10 cellular contexts compared by ENCODE assay signal in genomic region chr6:63504777-63505384, GRCh38.
DNase-seq lines count a peak whose midpoint lies in the region; ATAC-seq lines count a peak whose summit lies in the region.
"Had no signal": no experiment of that assay in that cellular context is flagged by ENCODE, and none has a peak within 500 bp of the region (broad histone marks: within the 10 kb centered on the region; RNA-seq: fewer than 3 reads in every experiment).

No MANE protein-coding gene starts in this region.

- peaks cover 0 to 4% (median 2%) of the 10 kb centered on the region in 5 donors for H3K27me3 Mint-ChIP-seq in naive thymus-derived CD8-positive, alpha-beta T cell

- DNase-seq in Caki2 (ENCODE audit: low read depth), result peak; percentile 84
- no peak for DNase-seq in SW 1271 (lab: John Stamatoyannopoulos, UW)
- no peak for DNase-seq in foreskin melanocyte
- no peak for DNase-seq in naive thymus-derived CD8-positive, alpha-beta T cell
- DNase-seq in stimulated activated CD4-positive, alpha-beta T cell treated with anti-CD3 and anti-CD28 coated beads, Interleukin-15, amount 100 ng/mL, for 24 hours, result no peak
- DNase-seq: activated naive CD8-positive, alpha-beta T cell treated with anti-CD3 and anti-CD28 coated beads, Interleukin-2, amount 10 ng/mL, durations not matched to agents 7 days and 5 days; NCI-H187 treated with DMSO at 0.1 percent for 48 hours had no signal

- H3K4me3 Mint-ChIP-seq in naive thymus-derived CD8-positive, alpha-beta T cell, result no peak overlapping the region
- H3K4me3 Mint-ChIP-seq: activated naive CD8-positive, alpha-beta T cell treated with anti-CD3 and anti-CD28 coated beads, Interleukin-2, amount 10 ng/mL, durations not matched to agents 7 days and 5 days had no signal

- no peaks in the 10 kb centered on the region for H3K9me3 Mint-ChIP-seq in naive thymus-derived CD8-positive, alpha-beta T cell
- H3K9me3 Mint-ChIP-seq: activated naive CD8-positive, alpha-beta T cell treated with anti-CD3 and anti-CD28 coated beads, Interleukin-2, amount 10 ng/mL, durations not matched to agents 7 days and 5 days had no signal

- in situ Hi-C loops in Caki2 (cut with HindIII; ENCODE audit: low pct_unique_long_range_greater_than_20kb, low sequenced_read_pairs), result no loop called here

- no peaks in the 10 kb centered on the region for H3K4me1 Mint-ChIP-seq in naive thymus-derived CD8-positive, alpha-beta T cell

- H3K36me3 Mint-ChIP-seq in naive thymus-derived CD8-positive, alpha-beta T cell, result no peaks in the 10 kb centered on the region
- H3K36me3 Mint-ChIP-seq: activated naive CD8-positive, alpha-beta T cell treated with anti-CD3 and anti-CD28 coated beads, Interleukin-2, amount 10 ng/mL, durations not matched to agents 7 days and 5 days had no signal

- no peak overlapping the region for H3K27ac Mint-ChIP-seq in naive thymus-derived CD8-positive, alpha-beta T cell
- H3K27ac Mint-ChIP-seq: activated naive CD8-positive, alpha-beta T cell treated with anti-CD3 and anti-CD28 coated beads, Interleukin-2, amount 10 ng/mL, durations not matched to agents 7 days and 5 days had no signal

- POLR2A ChIA-PET in naive thymus-derived CD8-positive, alpha-beta T cell (lab: Charles Lee), result no interaction called here

- ATAC-seq in GM19035 (IDR thresholded peaks at IDR 0.05; ENCODE audit: unreplicated experiment) (peak; percentile 99), HG02678 (IDR thresholded peaks at IDR 0.05; ENCODE audit: unreplicated experiment) (peak; percentile 97), HG03571 (IDR thresholded peaks at IDR 0.05; ENCODE audit: unreplicated experiment) (peak; percentile 99)
- ATAC-seq in naive thymus-derived CD8-positive, alpha-beta T cell, result no peak

Comparison
In these comparisons a context has a peak if more than half of its experiments do, and no peak if none do; other contexts are left out.
1. ATAC-seq: peak in GM19035 (single experiment), HG02678 (single experiment) and HG03571 (single experiment); none in naive thymus-derived CD8-positive, alpha-beta T cell (0 of 2).